In the genomic region with DNA sequence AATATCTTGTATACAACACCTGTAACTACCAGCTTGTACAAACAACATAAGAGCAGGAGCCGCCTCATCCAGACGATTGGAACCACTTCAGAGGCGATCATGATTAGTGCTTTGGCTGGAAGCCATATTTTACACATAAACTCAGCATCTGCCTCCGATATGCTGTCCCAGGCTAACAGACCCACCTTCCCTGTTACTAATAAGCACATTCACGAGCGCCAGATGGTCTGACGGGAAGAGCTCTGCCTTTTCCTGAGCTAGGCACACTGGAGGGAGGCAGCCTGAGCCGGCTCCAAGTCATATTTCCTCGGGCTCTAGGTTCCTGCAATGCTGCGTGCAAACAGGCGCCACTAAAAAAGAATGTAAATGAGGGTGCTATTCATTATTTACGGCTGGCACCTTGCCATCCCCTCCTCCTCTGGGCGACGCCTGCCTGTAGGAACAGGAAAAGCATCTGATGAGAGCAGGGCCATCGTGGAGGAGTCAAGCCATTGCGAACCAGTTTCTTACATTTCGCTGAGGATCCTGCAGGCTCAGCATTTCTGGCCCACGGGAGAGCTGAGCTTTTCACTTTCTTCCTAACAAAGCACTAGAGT, we compare ENCODE assay signal across 10 cellular contexts.
DNase-seq lines count a peak whose midpoint lies in the region; ATAC-seq, FAIRE-seq and TF ChIP-seq lines count a peak whose summit lies in the region.
"Had no signal": no experiment of that assay in that cellular context is flagged by ENCODE, and none has a peak within 500 bp of the region (broad histone marks: within the 10 kb centered on the region; RNA-seq: fewer than 3 reads in every experiment).

No MANE protein-coding gene starts in this region.

- no peak for ATAC-seq in GM21717 (IDR thresholded peaks at IDR 0.05; ENCODE audit: unreplicated experiment)

- H3K27me3 ChIP-seq in bronchial epithelial cell (ENCODE audit: control insufficient read depth, insufficient read depth, low read length): no peaks in the 10 kb centered on the region

- TF ChIP-seq CTCF in bronchial epithelial cell (IDR thresholded peaks at IDR 0.05; ENCODE audit: insufficient read depth, low read length, severe bottlenecking): peak; percentile 28

- no peak overlapping the region for H3K4me3 ChIP-seq in bronchial epithelial cell (ENCODE audit: low read depth, low read length)

- no peaks in the 10 kb centered on the region for H3K36me3 ChIP-seq in bronchial epithelial cell (ENCODE audit: control insufficient read depth, insufficient read depth, low read length)

- FAIRE-seq in bronchial epithelial cell (lab: Jason Lieb, UNC) (peak; percentile 88), GM19239 (lab: Jason Lieb, UNC) (no peak)
- FAIRE-seq: GM12891 had no signal

- DNase-seq in EH (ENCODE audit: low read depth) (peak; percentile 58), NCI-H2171 (lab: John Stamatoyannopoulos, UW) (peak; percentile 99), bronchial epithelial cell (ENCODE audit: low read depth) (peak; percentile 89), midbrain (lab: John Stamatoyannopoulos, UW) (peak; percentile 53), GOT3 (lab: John Stamatoyannopoulos, UW) (no peak), GM19239 (ENCODE audit: insufficient read length, low spot score) (no peak)
- no peak for DNase-seq in activated CD4-positive, alpha-beta T cell treated with anti-CD3 and anti-CD28 coated beads, Interleukin-2, amount 50 U/mL, for 4 hours
- DNase-seq: activated T-cell treated with anti-CD3 and anti-CD28 coated beads, Interleukin-2, amount 50 U/mL, for 1 hour had no signal

Comparison
In these comparisons a context has a peak if more than half of its experiments do, and no peak if none do; other contexts are left out.
1. DNase-seq: peak in EH (single experiment), NCI-H2171 (single experiment), bronchial epithelial cell (single experiment) and midbrain (single experiment); none in activated CD4-positive, alpha-beta T cell treated with anti-CD3 and anti-CD28 coated beads, Interleukin-2, amount 50 U/mL, for 4 hours (0 of 2), GOT3 (single experiment) and GM19239 (single experiment).